Comparison of ENCODE assay signal across 13 cellular contexts in the genomic region with DNA sequence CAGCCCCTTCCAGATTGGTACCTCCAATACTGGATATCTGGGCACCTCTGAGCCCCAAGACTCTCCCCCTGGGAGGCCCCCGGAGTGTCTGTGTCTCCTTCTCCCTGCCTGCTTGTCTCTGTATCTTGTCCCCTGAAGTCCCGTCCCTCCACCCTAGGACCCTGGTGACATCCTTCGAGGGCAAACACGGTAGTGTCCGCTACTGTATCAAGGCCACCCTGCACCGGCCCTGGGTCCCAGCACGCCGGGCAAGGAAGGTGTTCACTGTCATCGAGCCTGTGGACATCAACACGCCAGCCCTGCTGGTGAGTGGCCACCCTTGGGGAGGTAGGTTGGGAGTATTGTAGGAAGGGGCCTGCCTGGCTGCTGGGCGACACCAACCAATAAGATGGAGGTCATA. TPM values are rescaled to one million over a fixed set of nuclear protein-coding genes. Genes with fewer than 3 reads are reported as not detected.
A peak's percentile ranks its signal among the peaks of the same experiment; 100 is the strongest.
DNase-seq lines count a peak whose midpoint lies in the region; ATAC-seq, FAIRE-seq and TF ChIP-seq lines count a peak whose summit lies in the region.
"Had no signal": no experiment of that assay in that cellular context is flagged by ENCODE, and none has a peak within 500 bp of the region (broad histone marks: within the 10 kb centered on the region; RNA-seq: fewer than 3 reads in every experiment).

No MANE protein-coding gene starts in this region.

- H3K36me3 ChIP-seq in HepG2 (replicated peaks in 1 of 2; ENCODE audit: control insufficient read depth in 1 of 2, insufficient read depth in 2 of 2, low read length in 2 of 2) (peaks cover 5% of the 10 kb centered on the region in 2 experiments; a peak in 3 of 5 replicates), subcutaneous abdominal adipose tissue (ENCODE audit: control insufficient read depth in 5 of 5, insufficient read depth in 5 of 5, low read length in 5 of 5) (peaks cover 0 to 46% (median 42%) of the 10 kb centered on the region in 5 donors)

- POLR2A ChIA-PET in activated naive CD8-positive, alpha-beta T cell treated with anti-CD3 and anti-CD28 coated beads, Interleukin-2, amount 10 ng/mL, durations not matched to agents 7 days and 5 days (lab: Charles Lee): interaction anchor here (0.5 to 4.9 kb wide), 8 partner anchors 10 to 1658 kb away, joined by 3 to 46 read pairs (median 4); no protein-coding TSS in a partner anchor
- POLR2A ChIA-PET in HepG2 (lab: Yijun Ruan, JAX): interaction anchor here (0.6 to 1.1 kb wide), 2 partner anchors 15 to 169 kb away, joined by 3 read pairs; no protein-coding TSS in a partner anchor

- H3K27ac Mint-ChIP-seq in T-helper 1 cell treated with Interleukin-12 subunit alpha and Interleukin-12 subunit beta and Interleukin-4 antibody, amounts not matched to agents 30 μg/mL and 1 μg/mL, for 36 hours: peak overlapping the region; percentile 76
- peak overlapping the region; percentile 88 for H3K27ac Mint-ChIP-seq in activated naive CD8-positive, alpha-beta T cell treated with anti-CD3 and anti-CD28 coated beads, Interleukin-2, amount 10 ng/mL, durations not matched to agents 7 days and 5 days

- H3K27ac ChIP-seq in HepG2 (ENCODE audit: extremely low read length, insufficient read depth, low read length) (no peak overlapping the region), subcutaneous abdominal adipose tissue (ENCODE audit: low read depth, low read length) (no peak overlapping the region)

- H3K4me2 ChIP-seq in HepG2 (ENCODE audit: low read depth, low read length): peak overlapping the region; percentile 49

- no peaks in the 10 kb centered on the region for H3K79me2 ChIP-seq in HepG2 (ENCODE audit: insufficient read depth, low read length)

- peaks cover 40% of the 10 kb centered on the region for H3K4me1 Mint-ChIP-seq in T-helper 1 cell treated with Interleukin-12 subunit alpha and Interleukin-12 subunit beta and Interleukin-4 antibody, amounts not matched to agents 30 μg/mL and 1 μg/mL, for 36 hours (ENCODE audit: low read depth)
- H3K4me1 Mint-ChIP-seq in activated naive CD8-positive, alpha-beta T cell treated with anti-CD3 and anti-CD28 coated beads, Interleukin-2, amount 10 ng/mL, durations not matched to agents 7 days and 5 days: peaks cover 24% of the 10 kb centered on the region

- CTCF ChIA-PET in HepG2 (lab: Yijun Ruan, JAX; ENCODE audit: low intra/inter-chr PET ratio, low total read pairs): interaction anchor here (0.8 to 3.0 kb wide), 2 partner anchors 49 to 50 kb away, joined by 3 to 85 read pairs; no protein-coding TSS in a partner anchor

- DNase-seq in T-helper 1 cell (no peak), HepG2 (ENCODE audit: low spot score) (no peak), sciatic nerve (ENCODE audit: low spot score) (no peak), H4 (ENCODE audit: low spot score) (no peak)
- DNase-seq in activated naive CD8-positive, alpha-beta T cell treated with anti-CD3 and anti-CD28 coated beads, Interleukin-2, amount 10 ng/mL, durations not matched to agents 7 days and 5 days: no peak
- DNase-seq: 8988T; activated CD4-positive, CD25-positive, alpha-beta regulatory T cell; effector CD4-positive, alpha-beta T cell; GOT3; NCI-H510A treated with DMSO at 0.1 percent for 48 hours had no signal

- H3K27me3 ChIP-seq in HepG2 (ENCODE audit: control insufficient read depth in 1 of 2, insufficient read depth in 2 of 2, low read length in 2 of 2) (no peaks in the 10 kb centered on the region), subcutaneous abdominal adipose tissue (ENCODE audit: control insufficient read depth in 5 of 5, insufficient read depth in 4 of 5, low read length in 5 of 5) (no peaks in the 10 kb centered on the region)

- TF ChIP-seq RAD21 in HepG2 (CRISPR knock-in tag; IDR thresholded peaks at IDR 0.05): no peak

- TF ChIP-seq CTCF in HepG2 (CRISPR knock-in tag; IDR thresholded peaks at IDR 0.05): no peak

- H3K9ac ChIP-seq in HepG2 (ENCODE audit: insufficient read depth, low read depth, low read length) (0 out of 2 replicates have a peak overlapping the region, but pooled peaks have one; percentile 11), subcutaneous abdominal adipose tissue (ENCODE audit: low read length in 5 of 5) (peak overlapping the region in 3 of 5 donors; percentile 56 to 68 (median 58))

- H4K20me1 ChIP-seq in HepG2 (ENCODE audit: insufficient read depth, low read length): no peaks in the 10 kb centered on the region

- H3K4me3 Mint-ChIP-seq in T-helper 1 cell treated with Interleukin-12 subunit alpha and Interleukin-12 subunit beta and Interleukin-4 antibody, amounts not matched to agents 30 μg/mL and 1 μg/mL, for 36 hours: peak overlapping the region; percentile 95
- H3K4me3 Mint-ChIP-seq in activated naive CD8-positive, alpha-beta T cell treated with anti-CD3 and anti-CD28 coated beads, Interleukin-2, amount 10 ng/mL, durations not matched to agents 7 days and 5 days: peak overlapping the region; percentile 87

- intact Hi-C loops in HepG2 (cut with micrococcal nuclease; ENCODE audit: unreplicated experiment) (no loop called here), sciatic nerve (cut with DNase I) (loop anchor here (5.0 kb wide), 1 partner anchor 48 kb away; no protein-coding TSS in a partner anchor)

- H3K27me3 Mint-ChIP-seq in T-helper 1 cell treated with Interleukin-12 subunit alpha and Interleukin-12 subunit beta and Interleukin-4 antibody, amounts not matched to agents 30 μg/mL and 1 μg/mL, for 36 hours (ENCODE audit: low read depth): no peaks in the 10 kb centered on the region
- no peaks in the 10 kb centered on the region for H3K27me3 Mint-ChIP-seq in activated naive CD8-positive, alpha-beta T cell treated with anti-CD3 and anti-CD28 coated beads, Interleukin-2, amount 10 ng/mL, durations not matched to agents 7 days and 5 days

- H3K4me1 ChIP-seq in HepG2 (ENCODE audit: insufficient read depth, low read length): peaks cover 46% of the 10 kb centered on the region
- H3K4me1 ChIP-seq in subcutaneous abdominal adipose tissue (ENCODE audit: control insufficient read depth in 5 of 5, insufficient read depth in 5 of 5, low read length in 5 of 5): peaks cover 2 to 48% (median 42%) of the 10 kb centered on the region in 5 donors

- no peak for FAIRE-seq in HepG2 (lab: Jason Lieb, UNC)

- no peak for TF ChIP-seq POLR2A in HepG2 (IDR thresholded peaks at IDR 0.05; ENCODE audit: insufficient read depth in 1 of 2, low read depth in 2 of 2, low read length in 2 of 2)

- WGBS in HepG2 (ENCODE audit: low lambda C conversion rate): 89% methylated on average over 11 of the region's 11 CpGs

- H2AFZ ChIP-seq in HepG2 (ENCODE audit: low read length): no peak overlapping the region

- no peak for TF ChIP-seq EP300 in HepG2 (IDR thresholded peaks at IDR 0.05; ENCODE audit: low read depth in 2 of 2, low read length in 2 of 2)
- TF ChIP-seq EP300 in HepG2 (CRISPR knock-in tag; IDR thresholded peaks at IDR 0.05; ENCODE audit: borderline replicate concordance): no peak

- no TSS peak for BruUV-seq in HepG2 (replicated peaks; lab: Mats Ljungman, UMichigan)

- ATAC-seq in activated naive CD8-positive, alpha-beta T cell treated with anti-CD3 and anti-CD28 coated beads, Interleukin-2, amount 10 ng/mL, durations not matched to agents 7 days and 5 days (ENCODE audit: low read depth): no peak
- no peak for ATAC-seq in HepG2
- no peak for ATAC-seq in HG03135 (IDR thresholded peaks at IDR 0.05; ENCODE audit: unreplicated experiment)
- no peak for ATAC-seq in sciatic nerve

- H3K4me3 ChIP-seq in HepG2 (replicated peaks in 1 of 3; ENCODE audit: insufficient read depth in 1 of 3, low read depth in 2 of 3, low read length in 3 of 3) (peak overlapping the region in 1 of 3 experiments; percentile 43; a peak in 1 of 6 replicates), subcutaneous abdominal adipose tissue (ENCODE audit: low read depth in 1 of 5, low read length in 5 of 5) (peak overlapping the region; percentile 58 to 81 (median 70))

- peaks cover 42% of the 10 kb centered on the region for H3K36me3 Mint-ChIP-seq in T-helper 1 cell treated with Interleukin-12 subunit alpha and Interleukin-12 subunit beta and Interleukin-4 antibody, amounts not matched to agents 30 μg/mL and 1 μg/mL, for 36 hours (ENCODE audit: low read depth)
- peaks cover 24% of the 10 kb centered on the region for H3K36me3 Mint-ChIP-seq in activated naive CD8-positive, alpha-beta T cell treated with anti-CD3 and anti-CD28 coated beads, Interleukin-2, amount 10 ng/mL, durations not matched to agents 7 days and 5 days

- in situ Hi-C loops in HepG2 (cut with HindIII; ENCODE audit: extremely low pct_ligation_motif_present, low pct_unique_long_range_greater_than_20kb): loop anchor here (5.0 to 10.0 kb wide), 2 partner anchors 48 to 166 kb away; a partner anchor contains a TSS

- no peaks in the 10 kb centered on the region for H3K9me3 ChIP-seq in HepG2 (ENCODE audit: low read length)
- no peaks in the 10 kb centered on the region for H3K9me3 ChIP-seq in subcutaneous abdominal adipose tissue (ENCODE audit: control insufficient read depth in 5 of 5, low read length in 5 of 5)

- H3K9me3 Mint-ChIP-seq in T-helper 1 cell treated with Interleukin-12 subunit alpha and Interleukin-12 subunit beta and Interleukin-4 antibody, amounts not matched to agents 30 μg/mL and 1 μg/mL, for 36 hours: no peaks in the 10 kb centered on the region
- H3K9me3 Mint-ChIP-seq in activated naive CD8-positive, alpha-beta T cell treated with anti-CD3 and anti-CD28 coated beads, Interleukin-2, amount 10 ng/mL, durations not matched to agents 7 days and 5 days: no peaks in the 10 kb centered on the region

RNA-seq across cellular contexts. Expression of a gene that starts 0.8 kb away (rescaled TPM):
- total RNA-seq in activated naive CD8-positive, alpha-beta T cell treated with anti-CD3 and anti-CD28 coated beads, Interleukin-2, amount 10 ng/mL, durations not matched to agents 7 days and 5 days: 10 to 100 TPM; 66.5 to 71.2 TPM
- total RNA-seq in HepG2 (2016; rRNA removed; fragmentation: Illumina TruSeq; extraction: Trizol): 1.7 and 2.1 TPM in 2 replicates
- 0.51 and 0.71 TPM in 2 replicates for total RNA-seq in HepG2 (2016; cell fraction: cytosol; rRNA removed; fragmentation: Illumina TruSeq; extraction: Trizol; ENCODE audit: low read depth)
- total RNA-seq in HepG2 (2016; cell fraction: insoluble cytoplasmic fraction; rRNA removed; fragmentation: Illumina TruSeq; extraction: Trizol): 1.5 and 2.6 TPM in 2 replicates
- total RNA-seq in HepG2 (2016; cell fraction: membrane; rRNA removed; fragmentation: Illumina TruSeq; extraction: Trizol): 1.7 TPM in 2 replicates
- total RNA-seq in HepG2 (2016; cell fraction: nucleus; rRNA removed; fragmentation: Illumina TruSeq; extraction: Trizol): 1.2 and 1.4 TPM in 2 replicates
- 3.4 and 4.3 TPM in 2 replicates for polyA plus RNA-seq in HepG2 (2011; rRNA removed)
- 3.1 and 3.7 TPM in 2 replicates for polyA plus RNA-seq in HepG2 (2011; cell fraction: cytosol; rRNA removed)
- polyA plus RNA-seq in HepG2 (2011; cell fraction: nucleus; rRNA removed): 10.9 and 11.3 TPM in 2 replicates
- polyA plus RNA-seq in HepG2 (2012): 2.3 and 4.0 TPM in 2 replicates
- 0.66 and 0.83 TPM in 2 replicates for polyA plus RNA-seq in HepG2 (2016; cell fraction: cytosol; fragmentation: Illumina TruSeq; extraction: Trizol; ENCODE audit: low read depth)
- polyA plus RNA-seq in HepG2 (2016; cell fraction: insoluble cytoplasmic fraction; fragmentation: Illumina TruSeq; extraction: Trizol; ENCODE audit: low read depth): 2.1 and 2.3 TPM in 2 replicates
- 1.2 and 1.6 TPM in 2 replicates for polyA plus RNA-seq in HepG2 (2016; cell fraction: membrane; fragmentation: Illumina TruSeq; extraction: Trizol; ENCODE audit: low read depth)
- 3.6 and 6.3 TPM in 2 replicates for polyA plus RNA-seq in HepG2 (2016; cell fraction: nucleus; fragmentation: Illumina TruSeq; extraction: Trizol; ENCODE audit: insufficient read depth, low read depth)
- 4.7 and 13.8 TPM in 2 replicates for polyA minus RNA-seq in HepG2 (2011; rRNA and poly(A)+ RNA removed; ENCODE audit: low replicate concordance)
- 1.2 and 2.5 TPM in 2 replicates for polyA minus RNA-seq in HepG2 (2011; cell fraction: cytosol; rRNA and poly(A)+ RNA removed)
- polyA minus RNA-seq in HepG2 (2011; cell fraction: nucleus; rRNA and poly(A)+ RNA removed): 1.4 and 2.7 TPM in 2 replicates
- total RNA-seq in sciatic nerve: 38.2 TPM
- 8.7 and 9.3 TPM in 2 replicates for total RNA-seq in H4 (2014; rRNA removed; shearing (Covaris generic))

RNA-seq across cellular contexts. Expression of a gene that starts 41.9 kb away (rescaled TPM):
- not detected for total RNA-seq in activated naive CD8-positive, alpha-beta T cell treated with anti-CD3 and anti-CD28 coated beads, Interleukin-2, amount 10 ng/mL, durations not matched to agents 7 days and 5 days
- total RNA-seq in HepG2 (2016; rRNA removed; fragmentation: Illumina TruSeq; extraction: Trizol) (0.04 TPM in 1 of 2 replicates, not detected in the other), sciatic nerve (1.4 TPM)
- not detected in 2 replicates for total RNA-seq in HepG2 (2016; cell fraction: cytosol; rRNA removed; fragmentation: Illumina TruSeq; extraction: Trizol; ENCODE audit: low read depth)
- total RNA-seq in HepG2 (2016; cell fraction: insoluble cytoplasmic fraction; rRNA removed; fragmentation: Illumina TruSeq; extraction: Trizol): 0.09 TPM in 1 of 2 replicates, not detected in the other
- not detected in 2 replicates for total RNA-seq in HepG2 (2016; cell fraction: membrane; rRNA removed; fragmentation: Illumina TruSeq; extraction: Trizol)
- not detected in 2 replicates for total RNA-seq in HepG2 (2016; cell fraction: nucleus; rRNA removed; fragmentation: Illumina TruSeq; extraction: Trizol)
- not detected in 2 replicates for polyA plus RNA-seq in HepG2 (2011; rRNA removed)
- 0.05 TPM in 1 of 2 replicates, not detected in the other for polyA plus RNA-seq in HepG2 (2011; cell fraction: cytosol; rRNA removed)
- polyA plus RNA-seq in HepG2 (2011; cell fraction: nucleus; rRNA removed): 0.14 TPM in 1 of 2 replicates, not detected in the other
- polyA plus RNA-seq in HepG2 (2012): not detected in 2 replicates
- polyA plus RNA-seq in HepG2 (2016; cell fraction: cytosol; fragmentation: Illumina TruSeq; extraction: Trizol; ENCODE audit: low read depth): not detected in 2 replicates
- not detected in 2 replicates for polyA plus RNA-seq in HepG2 (2016; cell fraction: insoluble cytoplasmic fraction; fragmentation: Illumina TruSeq; extraction: Trizol; ENCODE audit: low read depth)
- polyA plus RNA-seq in HepG2 (2016; cell fraction: membrane; fragmentation: Illumina TruSeq; extraction: Trizol; ENCODE audit: low read depth): not detected in 2 replicates
- polyA plus RNA-seq in HepG2 (2016; cell fraction: nucleus; fragmentation: Illumina TruSeq; extraction: Trizol; ENCODE audit: insufficient read depth, low read depth): not detected in 2 replicates
- 0.30 TPM in 1 of 2 replicates, not detected in the other for polyA minus RNA-seq in HepG2 (2011; rRNA and poly(A)+ RNA removed; ENCODE audit: low replicate concordance)
- not detected in 2 replicates for polyA minus RNA-seq in HepG2 (2011; cell fraction: cytosol; rRNA and poly(A)+ RNA removed)
- not detected in 2 replicates for polyA minus RNA-seq in HepG2 (2011; cell fraction: nucleus; rRNA and poly(A)+ RNA removed)
- 0.49 and 1.7 TPM in 2 replicates for total RNA-seq in H4 (2014; rRNA removed; shearing (Covaris generic))
